In genomic region chr5:168423478-168423877, GRCh38 we compare ENCODE assay signal across 30 cellular contexts.
"Had no signal": no experiment of that assay in that cellular context is flagged by ENCODE, and none has a peak within 500 bp of the region (broad histone marks: within the 10 kb centered on the region; RNA-seq: fewer than 3 reads in every experiment).

No MANE protein-coding gene starts in this region.

- H3K4me3 ChIP-seq: esophagus squamous epithelium, gastroesophageal sphincter had no signal

- H3K9me3 ChIP-seq: esophagus squamous epithelium, gastroesophageal sphincter had no signal

- FAIRE-seq: astrocyte, bronchial epithelial cell, colon, endometrium, endothelial cell of umbilical vein had no signal

- ATAC-seq: activated CD8-positive, alpha-beta T cell treated with anti-CD3 and anti-CD28 coated beads for 36 hours; activated T-cell treated with anti-CD3 and anti-CD28 coated beads, Interleukin-2, amount 50 U/mL, for 4 hours; activated T-helper 17 cell treated with anti-CD3 and anti-CD28 coated beads, Interleukin-2, amount 50 U/mL, for 72 hours; effector memory CD8-positive, alpha-beta T cell; gastroesophageal sphincter; WTC11 had no signal

- DNase-seq: activated CD4-positive, alpha-beta T cell treated with anti-CD3 and anti-CD28 coated beads for 1 hour; activated CD4-positive, alpha-beta T cell treated with anti-CD3 and anti-CD28 coated beads for 4 hours; activated CD4-positive, alpha-beta T cell treated with anti-CD3 and anti-CD28 coated beads, Interleukin-2, amount 50 U/mL, for 1 hour; activated CD4-positive, alpha-beta T cell treated with anti-CD3 and anti-CD28 coated beads, Interleukin-2, amount 50 U/mL, for 48 hours; activated CD8-positive, alpha-beta memory T cell treated with anti-CD3 and anti-CD28 coated beads for 24 hours; activated CD8-positive, alpha-beta T cell treated with anti-CD3 and anti-CD28 coated beads for 36 hours; activated effector memory CD4-positive, alpha-beta T cell treated with Interleukin-2 at 50 U/mL for 16 hours; activated gamma-delta T cell treated with Interleukin-2 at 50 U/mL for 16 hours; activated naive CD4-positive, alpha-beta T cell treated with anti-CD3 and anti-CD28 coated beads, Interleukin-2, amount 50 U/mL, for 16 hours; activated naive CD4-positive, alpha-beta T cell treated with Interleukin-2 at 50 U/mL for 16 hours; activated T-cell treated with anti-CD3 and anti-CD28 coated beads, Interleukin-2, amount 50 U/mL, for 4 hours; amniotic stem cell; anterior cingulate cortex; brain microvascular endothelial cell; cortex of kidney; dermis blood vessel endothelial cell; effector CD4-positive, alpha-beta T cell; effector memory CD8-positive, alpha-beta T cell; esophagus squamous epithelium; foreskin melanocyte; T-helper 2 cell had no signal

- H3K27me3 ChIP-seq: brain microvascular endothelial cell, esophagus squamous epithelium, gastroesophageal sphincter had no signal

- H3K4me1 ChIP-seq: esophagus squamous epithelium, gastroesophageal sphincter had no signal

- H3K27ac ChIP-seq: brain microvascular endothelial cell, epithelial cell of prostate, esophagus squamous epithelium, gastroesophageal sphincter had no signal

- H3K36me3 ChIP-seq: brain microvascular endothelial cell, gastroesophageal sphincter had no signal
